ENCODE assay signal across 21 cellular contexts in the genomic region with DNA sequence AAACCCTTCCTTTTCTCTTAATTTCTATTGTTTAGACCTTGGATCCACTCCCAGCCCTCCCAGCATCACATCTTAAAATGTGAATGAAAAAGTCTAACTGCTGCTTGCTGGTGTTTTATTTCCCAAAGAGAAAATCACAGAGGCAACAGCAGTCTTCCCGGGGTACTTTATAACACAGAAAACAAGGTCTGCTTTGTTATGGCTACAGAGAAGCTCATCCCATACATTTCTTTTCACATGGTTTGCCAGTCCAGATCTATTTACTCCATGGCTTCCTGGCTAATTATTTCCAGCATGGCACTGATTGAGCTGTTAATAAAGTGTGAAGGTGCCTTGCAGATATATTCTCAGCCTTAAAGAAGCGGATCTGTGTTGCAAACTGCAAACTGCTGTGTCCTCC.
"Had no signal": no experiment of that assay in that cellular context is flagged by ENCODE, and none has a peak within 500 bp of the region (broad histone marks: within the 10 kb centered on the region; RNA-seq: fewer than 3 reads in every experiment).

No MANE protein-coding gene starts in this region.

- H3K27me3 Mint-ChIP-seq: naive B cell had no signal

- H3K9me3 ChIP-seq: esophagus squamous epithelium, neutrophil, pancreas, right lobe of liver, stomach, thoracic aorta, upper lobe of right lung had no signal

- DNase-seq: activated CD8-positive, alpha-beta memory T cell treated with anti-CD3 and anti-CD28 coated beads for 24 hours; activated CD8-positive, alpha-beta memory T cell treated with anti-CD3 and anti-CD28 coated beads, Interleukin-2, amount 50 U/mL, for 48 hours; activated effector memory CD4-positive, alpha-beta T cell treated with anti-CD3 and anti-CD28 coated beads, Interleukin-2, amount 50 U/mL, for 16 hours; activated naive CD4-positive, alpha-beta T cell treated with anti-CD3 and anti-CD28 coated beads, Interleukin-2, amount 50 U/mL, for 16 hours; activated T-cell treated with anti-CD3 and anti-CD28 coated beads, Interleukin-2, amount 50 U/mL, for 48 hours; aorta; cerebellar nuclear complex; cortex of kidney; effector CD4-positive, alpha-beta T cell; esophagus squamous epithelium; naive B cell; pancreas; right lobe of liver; stimulated activated CD4-positive, alpha-beta T cell treated with anti-CD3 and anti-CD28 coated beads, Interleukin-4, amount 100 ng/mL, for 1 hour; stomach; upper lobe of right lung had no signal

- H3K36me3 ChIP-seq: esophagus squamous epithelium, neutrophil, pancreas, right lobe of liver, stomach, thoracic aorta, upper lobe of right lung had no signal

- H3K4me1 Mint-ChIP-seq: naive B cell had no signal

- H3K4me3 Mint-ChIP-seq: naive B cell had no signal

- H3K4me3 ChIP-seq: esophagus squamous epithelium, lung, pancreas, right lobe of liver, smooth muscle cell, stomach, thoracic aorta, upper lobe of right lung had no signal

- H3K27ac ChIP-seq: esophagus squamous epithelium, neutrophil, pancreas, right lobe of liver, stomach, thoracic aorta, upper lobe of right lung had no signal

- H3K36me3 Mint-ChIP-seq: naive B cell had no signal

- H3K27me3 ChIP-seq: esophagus squamous epithelium, neutrophil, pancreas, right lobe of liver, stomach, upper lobe of right lung had no signal

- H3K4me2 ChIP-seq: smooth muscle cell had no signal

- H3K27ac Mint-ChIP-seq: naive B cell had no signal

- H3K4me1 ChIP-seq: esophagus squamous epithelium, right lobe of liver, upper lobe of right lung had no signal

- ATAC-seq: activated CD4-positive, CD25-positive, alpha-beta regulatory T cell treated with anti-CD3 and anti-CD28 coated beads, Interleukin-2, amount 50 U/mL, for 24 hours; right lobe of liver; upper lobe of right lung had no signal
